Comparison of ENCODE assay signal across 1 cellular context in the genomic region with DNA sequence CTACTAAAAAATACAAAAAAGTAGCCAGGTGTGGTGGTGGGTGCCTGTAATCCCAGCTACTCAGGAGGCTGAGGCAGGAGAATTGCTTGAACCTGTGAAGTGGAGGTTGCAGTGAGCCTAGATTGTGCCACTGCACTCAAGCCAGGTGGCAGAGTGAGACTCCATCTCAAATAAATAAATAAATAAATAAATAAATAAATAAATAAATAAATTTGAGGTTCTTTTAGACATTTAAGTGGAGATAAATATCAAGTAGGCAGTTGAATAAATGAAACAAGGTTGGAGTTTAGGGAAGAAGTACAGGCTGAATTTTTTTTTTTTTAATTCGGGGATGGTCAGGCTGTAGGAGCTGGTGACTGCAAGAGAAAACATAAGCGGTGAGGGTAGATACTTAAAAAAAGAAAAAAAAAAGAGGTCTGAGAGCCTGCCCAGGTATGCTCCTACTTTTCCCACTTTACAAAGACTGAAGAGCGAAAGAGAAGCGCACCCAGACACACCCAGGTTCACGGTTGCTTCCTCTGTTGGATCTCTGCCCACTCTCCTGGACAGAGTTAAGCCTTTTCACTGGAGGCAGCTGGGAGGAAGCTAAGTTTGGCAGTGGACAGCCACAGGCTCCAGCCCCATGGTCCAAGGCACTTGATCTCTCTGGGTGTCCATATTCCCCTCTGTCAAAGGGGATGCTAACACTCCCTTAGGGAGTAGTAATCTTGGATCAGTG.
TF ChIP-seq lines count a peak whose summit lies in the region.

No MANE protein-coding gene starts in this region.

TF ChIP-seq in WTC11, 78 proteins besides CTCF, POLR2A, EP300 and RAD21 (continued from another document):
- TF ChIP-seq MLX (CRISPR knock-in tag; IDR thresholded peaks at IDR 0.05) (no peak), JUN (CRISPR knock-in tag; IDR thresholded peaks at IDR 0.05) (no peak), FOXP4 (CRISPR knock-in tag; IDR thresholded peaks at IDR 0.05) (no peak), SMAD3 (CRISPR knock-in tag; IDR thresholded peaks at IDR 0.05; ENCODE audit: borderline replicate concordance) (no peak), ZNF317 (CRISPR knock-in tag; IDR thresholded peaks at IDR 0.05; ENCODE audit: borderline replicate concordance, low read depth) (no peak), ELF4 (CRISPR knock-in tag; IDR thresholded peaks at IDR 0.05; ENCODE audit: low read depth) (no peak), SOX15 (CRISPR knock-in tag; IDR thresholded peaks at IDR 0.05) (no peak), ESRRA (CRISPR knock-in tag; IDR thresholded peaks at IDR 0.05; ENCODE audit: borderline replicate concordance) (no peak), RELA (CRISPR knock-in tag; IDR thresholded peaks at IDR 0.05; ENCODE audit: borderline replicate concordance) (no peak)
- TF ChIP-seq, protein P1, sequence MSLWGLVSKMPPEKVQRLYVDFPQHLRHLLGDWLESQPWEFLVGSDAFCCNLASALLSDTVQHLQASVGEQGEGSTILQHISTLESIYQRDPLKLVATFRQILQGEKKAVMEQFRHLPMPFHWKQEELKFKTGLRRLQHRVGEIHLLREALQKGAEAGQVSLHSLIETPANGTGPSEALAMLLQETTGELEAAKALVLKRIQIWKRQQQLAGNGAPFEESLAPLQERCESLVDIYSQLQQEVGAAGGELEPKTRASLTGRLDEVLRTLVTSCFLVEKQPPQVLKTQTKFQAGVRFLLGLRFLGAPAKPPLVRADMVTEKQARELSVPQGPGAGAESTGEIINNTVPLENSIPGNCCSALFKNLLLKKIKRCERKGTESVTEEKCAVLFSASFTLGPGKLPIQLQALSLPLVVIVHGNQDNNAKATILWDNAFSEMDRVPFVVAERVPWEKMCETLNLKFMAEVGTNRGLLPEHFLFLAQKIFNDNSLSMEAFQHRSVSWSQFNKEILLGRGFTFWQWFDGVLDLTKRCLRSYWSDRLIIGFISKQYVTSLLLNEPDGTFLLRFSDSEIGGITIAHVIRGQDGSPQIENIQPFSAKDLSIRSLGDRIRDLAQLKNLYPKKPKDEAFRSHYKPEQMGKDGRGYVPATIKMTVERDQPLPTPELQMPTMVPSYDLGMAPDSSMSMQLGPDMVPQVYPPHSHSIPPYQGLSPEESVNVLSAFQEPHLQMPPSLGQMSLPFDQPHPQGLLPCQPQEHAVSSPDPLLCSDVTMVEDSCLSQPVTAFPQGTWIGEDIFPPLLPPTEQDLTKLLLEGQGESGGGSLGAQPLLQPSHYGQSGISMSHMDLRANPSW (CRISPR knock-in tag; conservative IDR thresholded peaks at IDR 0.05; ENCODE audit: low read depth): no peak
- TF ChIP-seq, protein P2, sequence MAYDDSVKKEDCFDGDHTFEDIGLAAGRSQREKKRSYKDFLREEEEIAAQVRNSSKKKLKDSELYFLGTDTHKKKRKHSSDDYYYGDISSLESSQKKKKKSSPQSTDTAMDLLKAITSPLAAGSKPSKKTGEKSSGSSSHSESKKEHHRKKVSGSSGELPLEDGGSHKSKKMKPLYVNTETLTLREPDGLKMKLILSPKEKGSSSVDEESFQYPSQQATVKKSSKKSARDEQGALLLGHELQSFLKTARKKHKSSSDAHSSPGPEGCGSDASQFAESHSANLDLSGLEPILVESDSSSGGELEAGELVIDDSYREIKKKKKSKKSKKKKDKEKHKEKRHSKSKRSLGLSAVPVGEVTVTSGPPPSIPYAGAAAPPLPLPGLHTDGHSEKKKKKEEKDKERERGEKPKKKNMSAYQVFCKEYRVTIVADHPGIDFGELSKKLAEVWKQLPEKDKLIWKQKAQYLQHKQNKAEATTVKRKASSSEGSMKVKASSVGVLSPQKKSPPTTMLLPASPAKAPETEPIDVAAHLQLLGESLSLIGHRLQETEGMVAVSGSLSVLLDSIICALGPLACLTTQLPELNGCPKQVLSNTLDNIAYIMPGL (CRISPR knock-in tag; IDR thresholded peaks at IDR 0.05): no peak
